ENCODE assay signal across 8 cellular contexts in genomic region chr12:10614056-10614370, GRCh38. TPM values are rescaled to one million over a fixed set of nuclear protein-coding genes. Genes with fewer than 3 reads are reported as not detected.
DNase-seq lines count a peak whose midpoint lies in the region; ATAC-seq, FAIRE-seq and TF ChIP-seq lines count a peak whose summit lies in the region.

No MANE protein-coding gene starts in this region.

- CTCF ChIA-PET in AG04449 (lab: Yijun Ruan, JAX), result interaction anchor here (0.9 to 1.4 kb wide), 2 partner anchors 11 to 61 kb away, joined by 3 read pairs; no protein-coding TSS in a partner anchor
- CTCF ChIA-PET in K562 (lab: Yijun Ruan, JAX; ENCODE audit: low intra/inter-chr PET ratio), result no interaction called here

- TF ChIP-seq POLR2A in K562 (conservative IDR thresholded peaks at IDR 0.05), result no peak

- DNase-seq in AG04449 (ENCODE audit: low read depth, low spot score), result no peak
- DNase-seq in K562 (ENCODE audit: extremely low read depth in 1 of 4, low spot score in 3 of 4), result no peak
- DNase-seq in midbrain (lab: John Stamatoyannopoulos, UW), result peak; percentile 53
- DNase-seq in CD1c-positive myeloid dendritic cell (ENCODE audit: extremely low spot score), result no peak
- DNase-seq in NK-92 treated with Interleukin-12 subunit alpha and Interleukin-12 subunit beta, amount 100 ng/mL, for 24 hours (lab: John Stamatoyannopoulos, UW), result no peak

- peaks cover 0 to 11% of the 10 kb centered on the region in 2 experiments; a peak in 3 of 5 replicates for H3K4me1 ChIP-seq in K562 (replicated peaks in 1 of 2; ENCODE audit: control insufficient read depth in 2 of 2, insufficient read depth in 2 of 2, low read length in 2 of 2)

- no peaks in the 10 kb centered on the region for H3K27me3 ChIP-seq in K562 (ENCODE audit: control insufficient read depth in 2 of 2, insufficient read depth in 2 of 2, low read length in 2 of 2)

- TF ChIP-seq CTCF in AG04449 (IDR thresholded peaks at IDR 0.05; ENCODE audit: insufficient read depth, low read length, missing control alignments) (no peak), K562 (IDR thresholded peaks at IDR 0.05 in 2 of 3, conservative IDR thresholded peaks at IDR 0.05 in 1 of 3; ENCODE audit: insufficient read depth in 2 of 3, low read depth in 1 of 3, low read length in 3 of 3) (no peak)

- H3K4me2 ChIP-seq in K562 (ENCODE audit: insufficient read depth, low read length), result peak overlapping the region; percentile 91

- BruUV-seq in K562 (replicated peaks; lab: Mats Ljungman, UMichigan), result no TSS peak

- peak overlapping the region; percentile 90 for H3K4me3 ChIP-seq in AG04449 (ENCODE audit: low read depth, low read length)
- H3K4me3 ChIP-seq in K562, result peak overlapping the region; percentile 73

- ATAC-seq in HG02884 (IDR thresholded peaks at IDR 0.05; ENCODE audit: unreplicated experiment) (peak; percentile 15), K562 (peak; percentile 15), GM21360 (IDR thresholded peaks at IDR 0.05; ENCODE audit: unreplicated experiment) (no peak), GM18502 (IDR thresholded peaks at IDR 0.05; ENCODE audit: poor library complexity, unreplicated experiment) (no peak)

- H4K20me1 ChIP-seq in K562 (replicated peaks; ENCODE audit: control insufficient read depth, insufficient read depth, low read length), result no peaks in the 10 kb centered on the region

- H2AFZ ChIP-seq in K562 (ENCODE audit: low read depth, low read length), result peak overlapping the region; percentile 95

- H3K9me1 ChIP-seq in K562 (ENCODE audit: control insufficient read depth, insufficient read depth, low read length), result no peaks in the 10 kb centered on the region

- in situ Hi-C loops in K562 (cut with MboI), result no loop called here

- peak overlapping the region; percentile 95 for H3K27ac ChIP-seq in K562 (ENCODE audit: extremely low read depth, low read depth, low read length)

- no peak for TF ChIP-seq RAD21 in K562 (CRISPR knock-in tag; conservative IDR thresholded peaks at IDR 0.05 in 1 of 2, IDR thresholded peaks at IDR 0.05 in 1 of 2)

- POLR2A ChIA-PET in AG04449 (lab: Yijun Ruan, JAX), result no interaction called here
- POLR2A ChIA-PET in K562 (lab: Yijun Ruan, JAX), result interaction anchor here (0.5 to 1.2 kb wide), 2 partner anchors 126 to 242 kb away, joined by 3 to 5 read pairs; no protein-coding TSS in a partner anchor

- no peak for TF ChIP-seq EP300 in K562 (IDR thresholded peaks at IDR 0.05; ENCODE audit: low read length)

- peaks cover 31% of the 10 kb centered on the region; the same call in 2 of the 3 replicates for H3K36me3 ChIP-seq in K562 (ENCODE audit: control insufficient read depth, insufficient read depth, low read length)

- intact Hi-C loops in K562 (cut with micrococcal nuclease), result no loop called here

- 24% methylated on average over 4 of the region's 4 CpGs for WGBS in K562 (ENCODE audit: insufficient coverage, low coverage, missing lambda C conversion rate)

- H3K9me3 ChIP-seq in K562 (replicated peaks; ENCODE audit: control insufficient read depth, insufficient read depth, low read depth, low read length), result no peaks in the 10 kb centered on the region

- peak overlapping the region in 1 of 2 experiments; percentile 95; a peak in 2 of 4 replicates for H3K9ac ChIP-seq in K562 (ENCODE audit: insufficient read depth in 1 of 2, low read depth in 2 of 2, low read length in 2 of 2)

- peaks cover 27% of the 10 kb centered on the region for H3K79me2 ChIP-seq in K562 (ENCODE audit: control insufficient read depth, insufficient read depth, low read length)

- FAIRE-seq in K562 (lab: Jason Lieb, UNC), result no peak

TF ChIP-seq in K562, 482 proteins besides CTCF, POLR2A, EP300 and RAD21:
- no peak for TF ChIP-seq ZNF780A (CRISPR knock-in tag; IDR thresholded peaks at IDR 0.05)
- no peak for TF ChIP-seq PPARD (CRISPR knock-in tag; IDR thresholded peaks at IDR 0.05)
- TF ChIP-seq KLF10 (CRISPR knock-in tag; IDR thresholded peaks at IDR 0.05), result no peak
- peak; percentile 81 for TF ChIP-seq PRDM10 (IDR thresholded peaks at IDR 0.05; ENCODE audit: partially characterized antibody)
- no peak for TF ChIP-seq ZNF277 (CRISPR knock-in tag; IDR thresholded peaks at IDR 0.05; ENCODE audit: borderline replicate concordance)

RNA-seq across cellular contexts. Expression of gene MAGOHB, which starts 0.6 kb away (rescaled TPM):
- 19.2 and 56.4 TPM in 2 replicates for total RNA-seq in K562 (2011; cell fraction: chromatin; rRNA removed; ENCODE audit: low replicate concordance)
- total RNA-seq in K562 (2011; cell fraction: nucleolus; rRNA removed), result 8.8 and 13.0 TPM in 2 replicates
- total RNA-seq in K562 (2011; cell fraction: nucleoplasm; rRNA removed), result 31.6 and 55.4 TPM in 2 replicates
- total RNA-seq in K562 (2014; rRNA removed), result 50.7 and 57.0 TPM in 2 replicates
- 94.5 and 110 TPM in 2 replicates for total RNA-seq in K562 (2014; rRNA removed; fragmentation: Illumina TruSeq; extraction: Trizol)
- 78.2 and 85.4 TPM in 2 replicates for total RNA-seq in K562 (2015; rRNA removed; fragmentation: Illumina TruSeq; extraction: Trizol)
- total RNA-seq in K562 (2021), result 55.4 and 62.3 TPM in 2 replicates
- 42.2 and 58.0 TPM in 2 replicates for polyA plus RNA-seq in K562 (2011; rRNA removed)
- 5.7 and 15.7 TPM in 2 replicates for polyA plus RNA-seq in K562 (2011; cell fraction: cytosol; rRNA removed)
- polyA plus RNA-seq in K562 (2011; cell fraction: nucleus; rRNA removed), result 12.3 and 19.5 TPM in 2 replicates
- 44.5 and 82.5 TPM in 2 replicates for polyA plus RNA-seq in K562 (2012)
- polyA plus RNA-seq in K562 (2014; fragmentation: Illumina TruSeq; extraction: Trizol), result 34.5 and 34.7 TPM in 2 replicates
- polyA plus RNA-seq in K562 (2014; fragmentation: Nextera tagmentation; extraction: Ambion mirVana), result 100 to 1,000 TPM; 168 to 177 TPM
- polyA plus RNA-seq in K562 (2014; rRNA removed), result 79.6 and 87.9 TPM in 2 replicates
- polyA minus RNA-seq in K562 (2011; rRNA and poly(A)+ RNA removed), result 44.8 and 58.3 TPM in 2 replicates
- polyA minus RNA-seq in K562 (2011; cell fraction: cytosol; rRNA and poly(A)+ RNA removed), result 8.2 and 10.8 TPM in 2 replicates
- 27.7 and 62.8 TPM in 2 replicates for polyA minus RNA-seq in K562 (2011; cell fraction: nucleus; rRNA and poly(A)+ RNA removed)

RNA-seq across cellular contexts. Expression of gene STYK1, which starts 59.8 kb away (rescaled TPM):
- 0.14 and 1.1 TPM in 2 replicates for total RNA-seq in K562 (2011; cell fraction: chromatin; rRNA removed; ENCODE audit: low replicate concordance)
- total RNA-seq in K562 (2011; cell fraction: nucleolus; rRNA removed), result 0.17 and 0.66 TPM in 2 replicates
- total RNA-seq in K562 (2011; cell fraction: nucleoplasm; rRNA removed), result 0.23 and 0.81 TPM in 2 replicates
- total RNA-seq in K562 (2014; rRNA removed), result 0.16 and 0.64 TPM in 2 replicates
- 0.38 and 1.1 TPM in 2 replicates for total RNA-seq in K562 (2014; rRNA removed; fragmentation: Illumina TruSeq; extraction: Trizol)
- 0.34 and 1.8 TPM in 2 replicates for total RNA-seq in K562 (2015; rRNA removed; fragmentation: Illumina TruSeq; extraction: Trizol)
- 0.31 and 0.95 TPM in 2 replicates for total RNA-seq in K562 (2021)
- 0.31 and 0.38 TPM in 2 replicates for polyA plus RNA-seq in K562 (2011; rRNA removed)
- 0.13 TPM in 2 replicates for polyA plus RNA-seq in K562 (2011; cell fraction: cytosol; rRNA removed)
- 0.18 and 1.1 TPM in 2 replicates for polyA plus RNA-seq in K562 (2011; cell fraction: nucleus; rRNA removed)
- polyA plus RNA-seq in K562 (2012), result 0.24 and 0.40 TPM in 2 replicates
- polyA plus RNA-seq in K562 (2014; fragmentation: Illumina TruSeq; extraction: Trizol), result 0.36 and 0.56 TPM in 2 replicates
- under 1 TPM; 0.44 to 0.67 TPM for polyA plus RNA-seq in K562 (2014; fragmentation: Nextera tagmentation; extraction: Ambion mirVana)
- polyA plus RNA-seq in K562 (2014; rRNA removed), result 0.11 and 0.46 TPM in 2 replicates
- 0.18 and 1.4 TPM in 2 replicates for polyA minus RNA-seq in K562 (2011; rRNA and poly(A)+ RNA removed)
- polyA minus RNA-seq in K562 (2011; cell fraction: cytosol; rRNA and poly(A)+ RNA removed), result not detected in 2 replicates
- 0.13 TPM in 1 of 2 replicates, not detected in the other for polyA minus RNA-seq in K562 (2011; cell fraction: nucleus; rRNA and poly(A)+ RNA removed)

Comparison
In these comparisons a context has a peak if more than half of its experiments do, and no peak if none do; other contexts are left out.
1. ATAC-seq: peak in HG02884 (single experiment) and K562 (single experiment); none in GM21360 (single experiment) and GM18502 (single experiment).